In genomic region chr11:123630126-123630531, GRCh38 we compare ENCODE assay signal across 12 cellular contexts. TPM values are rescaled to one million over a fixed set of nuclear protein-coding genes. Genes with fewer than 3 reads are reported as not detected.
"Had no signal": no experiment of that assay in that cellular context is flagged by ENCODE, and none has a peak within 500 bp of the region (broad histone marks: within the 10 kb centered on the region; RNA-seq: fewer than 3 reads in every experiment).

No MANE protein-coding gene starts in this region.

- H3K9me3 ChIP-seq: tibial nerve had no signal

- H3K36me3 Mint-ChIP-seq: naive thymus-derived CD8-positive, alpha-beta T cell had no signal

- H3K27me3 ChIP-seq: tibial nerve had no signal

- ATAC-seq: naive thymus-derived CD8-positive, alpha-beta T cell had no signal

- H3K4me1 Mint-ChIP-seq: endodermal cell; naive thymus-derived CD8-positive, alpha-beta T cell had no signal

- H3K4me3 ChIP-seq: lung, tibial nerve had no signal

- H3K4me1 ChIP-seq: tibial nerve had no signal

- H3K27ac ChIP-seq: tibial nerve had no signal

- DNase-seq: activated CD4-positive, alpha-beta T cell treated with anti-CD3 and anti-CD28 coated beads, Interleukin-2, amount 50 U/mL, for 1 hour; activated CD4-positive, CD25-positive, alpha-beta regulatory T cell; activated effector memory CD4-positive, alpha-beta T cell treated with Interleukin-2 at 50 U/mL for 16 hours; activated T-cell treated with anti-CD3 and anti-CD28 coated beads, Interleukin-2, amount 50 U/mL, for 24 hours; endodermal cell; kidney glomerular epithelial cell; midbrain; naive thymus-derived CD8-positive, alpha-beta T cell; occipital lobe had no signal

- H3K9me3 Mint-ChIP-seq: activated naive CD4-positive, alpha-beta T cell treated with anti-CD3 and anti-CD28 coated beads, Interleukin-2, amount 50 U/mL, for 72 hours; activated T-cell treated with anti-CD3 and anti-CD28 coated beads, Interleukin-2, amount 50 U/mL, for 24 hours; endodermal cell; naive thymus-derived CD8-positive, alpha-beta T cell had no signal

- H3K4me3 Mint-ChIP-seq: activated T-cell treated with anti-CD3 and anti-CD28 coated beads, Interleukin-2, amount 50 U/mL, for 24 hours; endodermal cell; naive thymus-derived CD8-positive, alpha-beta T cell had no signal

- H3K27ac Mint-ChIP-seq: endodermal cell; naive thymus-derived CD8-positive, alpha-beta T cell had no signal

RNA-seq across cellular contexts. Expression of gene SCN3B, which starts 24.3 kb away (rescaled TPM):
- total RNA-seq: naive thymus-derived CD8-positive, alpha-beta T cell had no signal
- polyA plus RNA-seq: naive thymus-derived CD8-positive, alpha-beta T cell had no signal
